In the genomic region with DNA sequence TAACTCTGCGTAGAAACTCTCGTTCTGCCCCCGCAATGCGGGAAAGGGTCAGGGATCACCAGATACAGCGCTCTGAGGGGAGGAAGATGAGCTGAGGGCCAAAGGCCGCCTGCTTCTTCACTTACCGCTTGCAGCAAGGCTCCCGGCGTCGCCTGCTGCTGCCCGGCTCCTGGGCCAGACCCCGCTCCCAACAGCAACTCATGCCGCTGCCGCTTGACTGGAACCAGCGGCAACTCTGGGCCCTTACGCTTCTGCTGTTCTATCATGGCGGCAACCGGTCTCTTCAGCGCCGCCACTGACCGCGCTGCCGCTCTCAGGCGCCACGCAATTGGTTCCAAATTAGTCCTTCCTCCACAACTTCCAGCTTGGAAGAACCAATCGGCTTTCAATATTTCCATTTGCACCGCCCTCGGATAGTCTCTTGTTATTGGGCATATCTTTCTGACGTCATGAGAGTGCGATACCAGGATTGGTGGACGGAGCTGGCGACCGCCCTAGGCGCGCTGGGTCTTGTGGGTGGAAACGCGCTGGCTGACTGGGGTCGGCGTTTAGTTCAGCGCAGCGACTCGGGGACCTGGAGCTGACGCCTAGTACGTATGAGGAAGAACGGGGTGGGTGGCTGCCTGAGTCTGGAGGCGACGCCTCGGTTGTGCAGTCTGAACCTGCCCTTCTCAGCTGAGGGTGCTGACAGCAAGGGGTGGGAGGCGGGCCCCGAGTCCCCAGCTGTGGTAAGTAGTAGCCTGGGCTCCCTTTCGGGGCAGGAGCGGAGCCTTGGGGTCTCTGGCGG, we compare ENCODE assay signal across 1 cellular context.
TF ChIP-seq lines count a peak whose summit lies in the region.

Gene SNRNP40 (minus strand): TSS at position 303 of the 787 bp plus-strand sequence. CDS start 37 bp downstream, at position 266.
Gene ZCCHC17 (plus strand): TSS at position 547 of the 787 bp plus-strand sequence. CDS start 13,067 bp downstream, outside the sequence.

TF ChIP-seq in WTC11, 78 proteins besides CTCF, POLR2A, EP300 and RAD21 (continued from another document):
- TF ChIP-seq ZNF425 (CRISPR knock-in tag; conservative IDR thresholded peaks at IDR 0.05): no peak
- no peak for TF ChIP-seq ATF1 (CRISPR knock-in tag; IDR thresholded peaks at IDR 0.05)
- no peak for TF ChIP-seq ZNF263 (CRISPR knock-in tag; IDR thresholded peaks at IDR 0.05; ENCODE audit: low read depth)
- no peak for TF ChIP-seq ZNF532 (CRISPR knock-in tag; IDR thresholded peaks at IDR 0.05; ENCODE audit: borderline replicate concordance)
- TF ChIP-seq GTF2I (CRISPR knock-in tag; conservative IDR thresholded peaks at IDR 0.05): no peak
- TF ChIP-seq HMGA2 (CRISPR knock-in tag; IDR thresholded peaks at IDR 0.05): no peak
- no peak for TF ChIP-seq RORB (CRISPR knock-in tag; IDR thresholded peaks at IDR 0.05)
- peak; percentile 58 for TF ChIP-seq GABPB1 (CRISPR knock-in tag; IDR thresholded peaks at IDR 0.05)
- TF ChIP-seq USF2 (CRISPR knock-in tag; IDR thresholded peaks at IDR 0.05): no peak
- TF ChIP-seq ZNF423 (CRISPR knock-in tag; IDR thresholded peaks at IDR 0.05): no peak
- TF ChIP-seq MXD4 (CRISPR knock-in tag; IDR thresholded peaks at IDR 0.05; ENCODE audit: borderline replicate concordance): no peak
- no peak for TF ChIP-seq JAZF1 (CRISPR knock-in tag; IDR thresholded peaks at IDR 0.05)
- no peak for TF ChIP-seq IRF2 (CRISPR knock-in tag; IDR thresholded peaks at IDR 0.05; ENCODE audit: borderline replicate concordance, low read depth)
- no peak; the same call in 1 of the 2 replicates for TF ChIP-seq ERG (CRISPR knock-in tag; IDR thresholded peaks at IDR 0.05)
- TF ChIP-seq NFYB (CRISPR knock-in tag; conservative IDR thresholded peaks at IDR 0.05; ENCODE audit: low read depth): peak; percentile 73
- peak; percentile 64; the same call in 1 of the 2 replicates for TF ChIP-seq SP1 (CRISPR knock-in tag; conservative IDR thresholded peaks at IDR 0.05)
- TF ChIP-seq MYBL2 (CRISPR knock-in tag; IDR thresholded peaks at IDR 0.05): no peak
- TF ChIP-seq FOXJ3 (CRISPR knock-in tag; IDR thresholded peaks at IDR 0.05; ENCODE audit: borderline replicate concordance): no peak
- peak; percentile 66; the same call in 1 of the 2 replicates for TF ChIP-seq FOXK1 (CRISPR knock-in tag; IDR thresholded peaks at IDR 0.05)
- no peak for TF ChIP-seq SMAD4 (CRISPR knock-in tag; IDR thresholded peaks at IDR 0.05)
- 0 out of 2 replicates have a peak, but pooled peaks have one; percentile 43 for TF ChIP-seq FOXP1 (CRISPR knock-in tag; IDR thresholded peaks at IDR 0.05; ENCODE audit: borderline replicate concordance)
- TF ChIP-seq NR2C2 (CRISPR knock-in tag; IDR thresholded peaks at IDR 0.05): no peak
